Comparison of ENCODE assay signal across 9 cellular contexts in the genomic region with DNA sequence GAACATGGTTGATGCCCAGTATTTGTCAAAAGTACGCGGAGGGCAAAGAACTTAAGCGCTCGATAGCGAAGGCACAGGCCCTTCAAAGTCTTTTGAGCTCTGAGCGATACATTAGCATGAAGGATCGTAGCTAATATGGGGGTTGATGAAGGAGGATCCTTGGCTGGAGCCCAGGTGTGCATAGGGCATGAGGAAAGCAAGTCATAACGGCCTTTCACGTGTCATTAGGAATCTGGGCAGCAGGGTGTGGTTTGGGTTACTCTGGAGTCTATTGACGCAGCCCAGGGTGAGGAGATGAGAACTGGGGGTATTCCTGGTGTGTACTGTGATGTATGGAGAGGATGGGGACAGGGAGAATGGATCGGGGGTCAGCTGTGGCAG. TPM values are rescaled to one million over a fixed set of nuclear protein-coding genes. Genes with fewer than 3 reads are reported as not detected.
DNase-seq lines count a peak whose midpoint lies in the region; TF ChIP-seq lines count a peak whose summit lies in the region.
"Had no signal": no experiment of that assay in that cellular context is flagged by ENCODE, and none has a peak within 500 bp of the region (broad histone marks: within the 10 kb centered on the region; RNA-seq: fewer than 3 reads in every experiment).

No MANE protein-coding gene starts in this region.

- H3K27ac ChIP-seq in GM23248 (peak overlapping the region; percentile 95), OCI-LY1 (ENCODE audit: low read depth, low read length, poor library complexity, severe bottlenecking) (peak overlapping the region; percentile 55), liver (ENCODE audit: low read depth in 1 of 2, low read length in 2 of 2) (peak overlapping the region; percentile 87 to 90)

- peaks cover 12% of the 10 kb centered on the region; the same call in 1 of the 2 replicates for H3K4me1 ChIP-seq in GM23248 (ENCODE audit: insufficient read depth)
- peaks cover 38% of the 10 kb centered on the region for H3K4me1 ChIP-seq in OCI-LY1 (ENCODE audit: insufficient read depth, low read length, severe bottlenecking)
- H3K4me1 ChIP-seq in liver (ENCODE audit: control insufficient read depth in 4 of 4, insufficient read depth in 4 of 4, low read length in 3 of 4), result peaks cover 0 to 18% (median 6%) of the 10 kb centered on the region in 4 donors

- H3F3A ChIP-seq in GM23248 (ENCODE audit: insufficient read depth) (peaks cover 13% of the 10 kb centered on the region; the same call in 1 of the 2 replicates), OCI-LY1 (ENCODE audit: insufficient read depth, low read length) (no peaks in the 10 kb centered on the region)

- peak overlapping the region; percentile 95 for H2AFZ ChIP-seq in GM23248
- no peak overlapping the region for H2AFZ ChIP-seq in OCI-LY1 (ENCODE audit: low read length)

- H3K9me3 ChIP-seq in GM23248 (ENCODE audit: low read depth) (no peaks in the 10 kb centered on the region), OCI-LY1 (ENCODE audit: low read length) (no peaks in the 10 kb centered on the region), liver (ENCODE audit: control insufficient read depth in 4 of 4, low read length in 3 of 4) (no peaks in the 10 kb centered on the region)

- in situ Hi-C loops in Caki2 (cut with HindIII; ENCODE audit: low pct_unique_long_range_greater_than_20kb, low sequenced_read_pairs) (no loop called here), GM23248 (cut with MboI) (no loop called here)

- TF ChIP-seq RAD21 in liver (IDR thresholded peaks at IDR 0.05), result no peak

- H3K36me3 ChIP-seq in GM23248 (ENCODE audit: low read depth) (peaks cover 9% of the 10 kb centered on the region; the same call in 1 of the 2 replicates), OCI-LY1 (ENCODE audit: insufficient read depth, low read length) (peaks cover 18% of the 10 kb centered on the region), liver (ENCODE audit: control insufficient read depth in 4 of 4, insufficient read depth in 3 of 4, low read depth in 1 of 4, low read length in 3 of 4) (peaks cover 0 to 10% (median 4%) of the 10 kb centered on the region in 4 donors)

- H3K4me3 ChIP-seq in GM23248 (peak overlapping the region; percentile 97), OCI-LY1 (ENCODE audit: low read depth, low read length, poor library complexity, severe bottlenecking) (peak overlapping the region; percentile 75), choroid plexus epithelial cell (ENCODE audit: low read depth, low read length) (peak overlapping the region; percentile 89), liver (ENCODE audit: low read depth in 1 of 3, low read length in 3 of 3) (peak overlapping the region; percentile 66 to 91 (median 83))

- H3K4me2 ChIP-seq in GM23248 (ENCODE audit: unreplicated experiment), result peak overlapping the region; percentile 84
- peak overlapping the region; percentile 92 for H3K4me2 ChIP-seq in OCI-LY1 (ENCODE audit: low read length)

- H3K9ac ChIP-seq in GM23248 (peak overlapping the region; percentile 99), OCI-LY1 (ENCODE audit: low read length) (peak overlapping the region; percentile 88), liver (ENCODE audit: low read depth in 1 of 2, low read length in 2 of 2) (peak overlapping the region; percentile 32 to 53)

- H3K27me3 ChIP-seq in GM23248 (replicated peaks; ENCODE audit: insufficient read depth) (no peaks in the 10 kb centered on the region), OCI-LY1 (ENCODE audit: insufficient read depth, low read length) (no peaks in the 10 kb centered on the region), liver (ENCODE audit: control insufficient read depth in 4 of 4, insufficient read depth in 4 of 4, low read length in 3 of 4) (no peaks in the 10 kb centered on the region)

- 7 to 9% methylated on average over 11 of the region's 11 CpGs for WGBS in GM23248 (ENCODE audit: low coverage in 1 of 2, low lambda C conversion rate in 2 of 2, missing lambda C conversion rate in 2 of 2), 2 experiments
- 7% methylated on average over 11 of the region's 11 CpGs for WGBS in liver

- no peak for TF ChIP-seq CTCF in OCI-LY1 (IDR thresholded peaks at IDR 0.05; ENCODE audit: low read length)
- no peak for TF ChIP-seq CTCF in choroid plexus epithelial cell (conservative IDR thresholded peaks at IDR 0.05; ENCODE audit: low read depth, low read length)
- TF ChIP-seq CTCF in liver (IDR thresholded peaks at IDR 0.05; ENCODE audit: low read depth, low read length, missing input control), result no peak

- no peaks in the 10 kb centered on the region for H3K9me2 ChIP-seq in GM23248 (ENCODE audit: insufficient read depth)
- H3K9me2 ChIP-seq in OCI-LY1 (ENCODE audit: low read depth, low read length), result no peaks in the 10 kb centered on the region

- DNase-seq in Caki2 (ENCODE audit: low read depth), result peak; percentile 54
- peak; percentile 72 for DNase-seq in GM23248
- DNase-seq in choroid plexus epithelial cell (ENCODE audit: low read depth), result peak; percentile 42
- DNase-seq in superior temporal gyrus (ENCODE audit: extremely low spot score), result peak; percentile 18
- no peak for DNase-seq in A172 (ENCODE audit: low spot score)
- DNase-seq in NCI-H2081 treated with DMSO at 0.1 percent for 48 hours (lab: John Stamatoyannopoulos, UW), result no peak

- H4K20me1 ChIP-seq in GM23248 (ENCODE audit: insufficient read depth), result no peaks in the 10 kb centered on the region
- no peaks in the 10 kb centered on the region for H4K20me1 ChIP-seq in OCI-LY1 (ENCODE audit: insufficient read depth, low read length)

- H3K79me2 ChIP-seq in GM23248 (ENCODE audit: insufficient read depth) (peaks cover 31% of the 10 kb centered on the region), OCI-LY1 (ENCODE audit: insufficient read depth, low read length) (no peaks in the 10 kb centered on the region)

TF ChIP-seq in liver, 16 proteins besides CTCF, POLR2A, EP300 and RAD21:
- no peak for TF ChIP-seq SP1 (IDR thresholded peaks at IDR 0.05)
- TF ChIP-seq, protein P1, sequence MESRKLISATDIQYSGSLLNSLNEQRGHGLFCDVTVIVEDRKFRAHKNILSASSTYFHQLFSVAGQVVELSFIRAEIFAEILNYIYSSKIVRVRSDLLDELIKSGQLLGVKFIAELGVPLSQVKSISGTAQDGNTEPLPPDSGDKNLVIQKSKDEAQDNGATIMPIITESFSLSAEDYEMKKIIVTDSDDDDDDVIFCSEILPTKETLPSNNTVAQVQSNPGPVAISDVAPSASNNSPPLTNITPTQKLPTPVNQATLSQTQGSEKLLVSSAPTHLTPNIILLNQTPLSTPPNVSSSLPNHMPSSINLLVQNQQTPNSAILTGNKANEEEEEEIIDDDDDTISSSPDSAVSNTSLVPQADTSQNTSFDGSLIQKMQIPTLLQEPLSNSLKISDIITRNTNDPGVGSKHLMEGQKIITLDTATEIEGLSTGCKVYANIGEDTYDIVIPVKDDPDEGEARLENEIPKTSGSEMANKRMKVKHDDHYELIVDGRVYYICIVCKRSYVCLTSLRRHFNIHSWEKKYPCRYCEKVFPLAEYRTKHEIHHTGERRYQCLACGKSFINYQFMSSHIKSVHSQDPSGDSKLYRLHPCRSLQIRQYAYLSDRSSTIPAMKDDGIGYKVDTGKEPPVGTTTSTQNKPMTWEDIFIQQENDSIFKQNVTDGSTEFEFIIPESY (IDR thresholded peaks at IDR 0.05), result no peak

RNA-seq across cellular contexts. Expression of a gene that starts 0.6 kb away (rescaled TPM):
- 39.9 and 45.3 TPM in 2 replicates for total RNA-seq in Caki2 (2014; rRNA removed; shearing (Covaris generic); ENCODE audit: low replicate concordance)
- 24.3 and 33.3 TPM in 2 replicates for total RNA-seq in GM23248 (2014; rRNA removed; shearing (Covaris generic))
- polyA plus RNA-seq in GM23248 (2016; fragmentation: Nextera tagmentation; extraction: Ambion mirVana), result 28.9 and 30.2 TPM in 2 replicates
- total RNA-seq in liver, result 10 to 100 TPM in 1 of 2 donors, 1 to 10 TPM in 1; 8.8 to 11.7 TPM
- 10 to 100 TPM; 10.6 to 13.4 TPM for polyA plus RNA-seq in liver
- total RNA-seq in A172 (2014; rRNA removed; shearing (Covaris generic)), result 10.9 and 11.9 TPM in 2 replicates

RNA-seq across cellular contexts. Expression of a gene that starts 31.7 kb away (rescaled TPM):
- total RNA-seq in Caki2 (2014; rRNA removed; shearing (Covaris generic); ENCODE audit: low replicate concordance), result not detected in 2 replicates
- not detected in 2 replicates for total RNA-seq in GM23248 (2014; rRNA removed; shearing (Covaris generic))
- polyA plus RNA-seq in GM23248 (2016; fragmentation: Nextera tagmentation; extraction: Ambion mirVana), result not detected in 2 replicates
- total RNA-seq in liver, result not detected
- not detected for polyA plus RNA-seq in liver
- not detected in 2 replicates for total RNA-seq in A172 (2014; rRNA removed; shearing (Covaris generic))
- total RNA-seq: subcutaneous adipose tissue had no signal

Comparison
In these comparisons a context has a peak if more than half of its experiments do, and no peak if none do; other contexts are left out.
1. DNase-seq: peak in Caki2 (single experiment), GM23248 (single experiment), choroid plexus epithelial cell (single experiment) and superior temporal gyrus (single experiment); none in A172 (single experiment) and NCI-H2081 treated with DMSO at 0.1 percent for 48 hours (single experiment).
2. H3K9ac ChIP-seq: peak in every context shown above with its lines; median percentile 99 in GM23248; 88 in OCI-LY1; 42 in liver.
3. Peak in every context shown above with its lines, with median percentiles within 50 percentile points of each other: H3K27ac ChIP-seq and H3K4me3 ChIP-seq.